ENCODE assay signal across 1 cellular context in the genomic region with DNA sequence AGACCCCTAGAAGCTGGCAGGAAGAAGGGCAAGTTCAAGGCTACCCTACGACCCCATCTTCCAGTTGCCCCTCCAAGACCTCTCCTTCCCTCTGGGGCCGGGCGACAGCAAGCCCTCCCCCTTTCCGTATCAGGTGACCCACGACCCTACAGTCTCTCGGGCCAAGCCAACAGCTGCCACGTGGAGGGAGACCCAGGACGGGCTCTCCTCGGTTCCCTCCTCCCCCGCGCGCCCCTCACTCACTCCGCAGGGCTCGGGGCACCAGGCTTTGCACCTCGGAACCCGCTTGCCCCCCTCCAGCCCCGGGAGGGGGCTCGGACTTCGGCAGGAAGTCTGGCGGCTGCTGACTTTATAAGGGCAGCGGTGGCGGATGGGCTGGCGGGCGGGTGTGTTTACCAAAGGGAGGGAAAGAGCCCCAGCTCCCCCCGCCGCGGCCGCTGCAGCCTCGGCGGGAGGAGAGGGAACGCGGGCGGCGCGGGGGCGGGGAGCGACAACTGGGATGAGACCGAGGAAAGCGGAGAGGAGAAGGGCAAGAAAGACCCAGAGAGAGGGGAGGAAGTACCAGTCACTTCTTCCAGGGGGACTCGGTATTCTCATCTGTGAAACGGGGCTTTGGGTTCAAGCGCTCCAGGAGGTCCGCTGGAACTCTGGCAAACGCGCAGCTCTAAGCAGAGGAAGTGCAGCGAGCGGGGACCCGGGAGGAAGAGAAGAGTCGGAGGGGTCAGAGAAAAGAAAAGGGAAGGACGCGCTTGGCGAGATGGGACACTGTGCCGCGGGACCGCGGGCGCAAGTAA.
TF ChIP-seq lines count a peak whose summit lies in the region.

No MANE protein-coding gene starts in this region.

TF ChIP-seq in HepG2, 621 proteins besides CTCF, POLR2A, EP300 and RAD21 (continued from another document and continues in another):
- TF ChIP-seq, protein P1, sequence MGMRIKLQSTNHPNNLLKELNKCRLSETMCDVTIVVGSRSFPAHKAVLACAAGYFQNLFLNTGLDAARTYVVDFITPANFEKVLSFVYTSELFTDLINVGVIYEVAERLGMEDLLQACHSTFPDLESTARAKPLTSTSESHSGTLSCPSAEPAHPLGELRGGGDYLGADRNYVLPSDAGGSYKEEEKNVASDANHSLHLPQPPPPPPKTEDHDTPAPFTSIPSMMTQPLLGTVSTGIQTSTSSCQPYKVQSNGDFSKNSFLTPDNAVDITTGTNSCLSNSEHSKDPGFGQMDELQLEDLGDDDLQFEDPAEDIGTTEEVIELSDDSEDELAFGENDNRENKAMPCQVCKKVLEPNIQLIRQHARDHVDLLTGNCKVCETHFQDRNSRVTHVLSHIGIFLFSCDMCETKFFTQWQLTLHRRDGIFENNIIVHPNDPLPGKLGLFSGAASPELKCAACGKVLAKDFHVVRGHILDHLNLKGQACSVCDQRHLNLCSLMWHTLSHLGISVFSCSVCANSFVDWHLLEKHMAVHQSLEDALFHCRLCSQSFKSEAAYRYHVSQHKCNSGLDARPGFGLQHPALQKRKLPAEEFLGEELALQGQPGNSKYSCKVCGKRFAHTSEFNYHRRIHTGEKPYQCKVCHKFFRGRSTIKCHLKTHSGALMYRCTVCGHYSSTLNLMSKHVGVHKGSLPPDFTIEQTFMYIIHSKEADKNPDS (CRISPR knock-in tag; IDR thresholded peaks at IDR 0.05), result peak; percentile 8; the same call in 1 of the 2 replicates
- TF ChIP-seq ZBTB7B (CRISPR knock-in tag; IDR thresholded peaks at IDR 0.05) (peak; percentile 63), HNRNPK (IDR thresholded peaks at IDR 0.05; ENCODE audit: low read depth, low read length, poor library complexity, severe bottlenecking) (peak; percentile 31), ZNF790 (CRISPR knock-in tag; IDR thresholded peaks at IDR 0.05; ENCODE audit: borderline replicate concordance) (no peak), SATB2 (CRISPR knock-in tag; IDR thresholded peaks at IDR 0.05) (no peak), TRIM24 (CRISPR knock-in tag; IDR thresholded peaks at IDR 0.05) (no peak), MTF1 (CRISPR knock-in tag; IDR thresholded peaks at IDR 0.05) (no peak), NR2C2 (CRISPR knock-in tag; IDR thresholded peaks at IDR 0.05; ENCODE audit: borderline replicate concordance) (no peak), CBX2 (IDR thresholded peaks at IDR 0.05; ENCODE audit: low read depth, low read length) (no peak), CBX2 (CRISPR knock-in tag; IDR thresholded peaks at IDR 0.05; ENCODE audit: low read depth) (no peak), ZNF335 (CRISPR knock-in tag; IDR thresholded peaks at IDR 0.05) (0 out of 2 replicates have a peak, but pooled peaks have one; percentile 69), ZFP1 (CRISPR knock-in tag; IDR thresholded peaks at IDR 0.05) (no peak), KDM6A (CRISPR knock-in tag; IDR thresholded peaks at IDR 0.05; ENCODE audit: low read depth) (no peak), TBX3 (IDR thresholded peaks at IDR 0.05; ENCODE audit: borderline replicate concordance) (no peak)
- TF ChIP-seq, protein P2, sequence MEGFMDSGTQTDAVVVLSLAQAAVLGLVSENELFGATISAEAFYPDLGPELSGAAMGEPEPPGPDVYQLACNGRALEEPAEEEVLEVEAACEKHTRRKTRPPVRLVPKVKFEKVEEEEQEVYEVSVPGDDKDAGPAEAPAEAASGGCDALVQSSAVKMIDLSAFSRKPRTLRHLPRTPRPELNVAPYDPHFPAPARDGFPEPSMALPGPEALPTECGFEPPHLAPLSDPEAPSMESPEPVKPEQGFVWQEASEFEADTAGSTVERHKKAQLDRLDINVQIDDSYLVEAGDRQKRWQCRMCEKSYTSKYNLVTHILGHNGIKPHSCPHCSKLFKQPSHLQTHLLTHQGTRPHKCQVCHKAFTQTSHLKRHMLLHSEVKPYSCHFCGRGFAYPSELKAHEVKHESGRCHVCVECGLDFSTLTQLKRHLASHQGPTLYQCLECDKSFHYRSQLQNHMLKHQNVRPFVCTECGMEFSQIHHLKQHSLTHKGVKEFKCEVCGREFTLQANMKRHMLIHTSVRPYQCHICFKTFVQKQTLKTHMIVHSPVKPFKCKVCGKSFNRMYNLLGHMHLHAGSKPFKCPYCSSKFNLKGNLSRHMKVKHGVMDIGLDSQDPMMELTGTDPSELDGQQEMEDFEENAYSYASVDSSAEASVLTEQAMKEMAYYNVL (CRISPR knock-in tag; IDR thresholded peaks at IDR 0.05; ENCODE audit: borderline replicate concordance), result peak; percentile 54; the same call in 1 of the 2 replicates
- TF ChIP-seq, protein P3, sequence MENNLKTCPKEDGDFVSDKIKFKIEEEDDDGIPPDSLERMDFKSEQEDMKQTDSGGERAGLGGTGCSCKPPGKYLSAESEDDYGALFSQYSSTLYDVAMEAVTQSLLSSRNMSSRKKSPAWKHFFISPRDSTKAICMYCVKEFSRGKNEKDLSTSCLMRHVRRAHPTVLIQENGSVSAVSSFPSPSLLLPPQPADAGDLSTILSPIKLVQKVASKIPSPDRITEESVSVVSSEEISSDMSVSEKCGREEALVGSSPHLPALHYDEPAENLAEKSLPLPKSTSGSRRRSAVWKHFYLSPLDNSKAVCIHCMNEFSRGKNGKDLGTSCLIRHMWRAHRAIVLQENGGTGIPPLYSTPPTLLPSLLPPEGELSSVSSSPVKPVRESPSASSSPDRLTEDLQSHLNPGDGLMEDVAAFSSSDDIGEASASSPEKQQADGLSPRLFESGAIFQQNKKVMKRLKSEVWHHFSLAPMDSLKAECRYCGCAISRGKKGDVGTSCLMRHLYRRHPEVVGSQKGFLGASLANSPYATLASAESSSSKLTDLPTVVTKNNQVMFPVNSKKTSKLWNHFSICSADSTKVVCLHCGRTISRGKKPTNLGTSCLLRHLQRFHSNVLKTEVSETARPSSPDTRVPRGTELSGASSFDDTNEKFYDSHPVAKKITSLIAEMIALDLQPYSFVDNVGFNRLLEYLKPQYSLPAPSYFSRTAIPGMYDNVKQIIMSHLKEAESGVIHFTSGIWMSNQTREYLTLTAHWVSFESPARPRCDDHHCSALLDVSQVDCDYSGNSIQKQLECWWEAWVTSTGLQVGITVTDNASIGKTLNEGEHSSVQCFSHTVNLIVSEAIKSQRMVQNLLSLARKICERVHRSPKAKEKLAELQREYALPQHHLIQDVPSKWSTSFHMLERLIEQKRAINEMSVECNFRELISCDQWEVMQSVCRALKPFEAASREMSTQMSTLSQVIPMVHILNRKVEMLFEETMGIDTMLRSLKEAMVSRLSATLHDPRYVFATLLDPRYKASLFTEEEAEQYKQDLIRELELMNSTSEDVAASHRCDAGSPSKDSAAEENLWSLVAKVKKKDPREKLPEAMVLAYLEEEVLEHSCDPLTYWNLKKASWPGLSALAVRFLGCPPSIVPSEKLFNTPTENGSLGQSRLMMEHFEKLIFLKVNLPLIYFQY (CRISPR knock-in tag; IDR thresholded peaks at IDR 0.05; ENCODE audit: borderline replicate concordance), result 0 out of 2 replicates have a peak, but pooled peaks have one; percentile 41
- TF ChIP-seq, protein P4, sequence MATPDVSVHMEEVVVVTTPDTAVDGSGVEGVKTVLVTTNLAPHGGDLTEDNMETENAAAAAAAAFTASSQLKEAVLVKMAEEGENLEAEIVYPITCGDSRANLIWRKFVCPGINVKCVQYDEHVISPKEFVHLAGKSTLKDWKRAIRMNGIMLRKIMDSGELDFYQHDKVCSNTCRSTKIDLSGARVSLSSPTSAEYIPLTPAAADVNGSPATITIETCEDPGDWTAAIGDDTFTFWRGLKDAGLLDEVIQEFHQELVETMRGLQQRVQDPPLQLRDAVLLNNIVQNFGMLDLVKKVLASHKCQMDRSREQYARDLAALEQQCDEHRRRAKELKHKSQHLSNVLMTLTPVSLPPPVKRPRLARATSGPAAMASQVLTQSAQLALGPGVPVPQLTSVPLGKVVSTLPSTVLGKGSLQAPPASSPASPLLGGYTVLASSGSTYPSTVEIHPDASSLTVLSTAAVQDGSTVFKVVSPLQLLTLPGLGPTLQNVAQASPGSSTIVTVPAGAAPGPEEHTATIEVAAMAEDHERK (CRISPR knock-in tag; IDR thresholded peaks at IDR 0.05; ENCODE audit: low read depth), result no peak
- TF ChIP-seq, protein P5, sequence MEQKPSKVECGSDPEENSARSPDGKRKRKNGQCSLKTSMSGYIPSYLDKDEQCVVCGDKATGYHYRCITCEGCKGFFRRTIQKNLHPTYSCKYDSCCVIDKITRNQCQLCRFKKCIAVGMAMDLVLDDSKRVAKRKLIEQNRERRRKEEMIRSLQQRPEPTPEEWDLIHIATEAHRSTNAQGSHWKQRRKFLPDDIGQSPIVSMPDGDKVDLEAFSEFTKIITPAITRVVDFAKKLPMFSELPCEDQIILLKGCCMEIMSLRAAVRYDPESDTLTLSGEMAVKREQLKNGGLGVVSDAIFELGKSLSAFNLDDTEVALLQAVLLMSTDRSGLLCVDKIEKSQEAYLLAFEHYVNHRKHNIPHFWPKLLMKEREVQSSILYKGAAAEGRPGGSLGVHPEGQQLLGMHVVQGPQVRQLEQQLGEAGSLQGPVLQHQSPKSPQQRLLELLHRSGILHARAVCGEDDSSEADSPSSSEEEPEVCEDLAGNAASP (CRISPR knock-in tag; IDR thresholded peaks at IDR 0.05; ENCODE audit: borderline replicate concordance), result 0 out of 2 replicates have a peak, but pooled peaks have one; percentile 5
- TF ChIP-seq, protein P6, sequence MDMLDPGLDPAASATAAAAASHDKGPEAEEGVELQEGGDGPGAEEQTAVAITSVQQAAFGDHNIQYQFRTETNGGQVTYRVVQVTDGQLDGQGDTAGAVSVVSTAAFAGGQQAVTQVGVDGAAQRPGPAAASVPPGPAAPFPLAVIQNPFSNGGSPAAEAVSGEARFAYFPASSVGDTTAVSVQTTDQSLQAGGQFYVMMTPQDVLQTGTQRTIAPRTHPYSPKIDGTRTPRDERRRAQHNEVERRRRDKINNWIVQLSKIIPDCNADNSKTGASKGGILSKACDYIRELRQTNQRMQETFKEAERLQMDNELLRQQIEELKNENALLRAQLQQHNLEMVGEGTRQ (IDR thresholded peaks at IDR 0.05; ENCODE audit: low read depth, low read length), result no peak
- TF ChIP-seq, protein P6 (CRISPR knock-in tag; IDR thresholded peaks at IDR 0.05; ENCODE audit: borderline replicate concordance), result peak; percentile 44
- TF ChIP-seq, protein P7, sequence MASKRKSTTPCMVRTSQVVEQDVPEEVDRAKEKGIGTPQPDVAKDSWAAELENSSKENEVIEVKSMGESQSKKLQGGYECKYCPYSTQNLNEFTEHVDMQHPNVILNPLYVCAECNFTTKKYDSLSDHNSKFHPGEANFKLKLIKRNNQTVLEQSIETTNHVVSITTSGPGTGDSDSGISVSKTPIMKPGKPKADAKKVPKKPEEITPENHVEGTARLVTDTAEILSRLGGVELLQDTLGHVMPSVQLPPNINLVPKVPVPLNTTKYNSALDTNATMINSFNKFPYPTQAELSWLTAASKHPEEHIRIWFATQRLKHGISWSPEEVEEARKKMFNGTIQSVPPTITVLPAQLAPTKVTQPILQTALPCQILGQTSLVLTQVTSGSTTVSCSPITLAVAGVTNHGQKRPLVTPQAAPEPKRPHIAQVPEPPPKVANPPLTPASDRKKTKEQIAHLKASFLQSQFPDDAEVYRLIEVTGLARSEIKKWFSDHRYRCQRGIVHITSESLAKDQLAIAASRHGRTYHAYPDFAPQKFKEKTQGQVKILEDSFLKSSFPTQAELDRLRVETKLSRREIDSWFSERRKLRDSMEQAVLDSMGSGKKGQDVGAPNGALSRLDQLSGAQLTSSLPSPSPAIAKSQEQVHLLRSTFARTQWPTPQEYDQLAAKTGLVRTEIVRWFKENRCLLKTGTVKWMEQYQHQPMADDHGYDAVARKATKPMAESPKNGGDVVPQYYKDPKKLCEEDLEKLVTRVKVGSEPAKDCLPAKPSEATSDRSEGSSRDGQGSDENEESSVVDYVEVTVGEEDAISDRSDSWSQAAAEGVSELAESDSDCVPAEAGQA (IDR thresholded peaks at IDR 0.05; ENCODE audit: low read depth), result no peak
- TF ChIP-seq, protein P7 (CRISPR knock-in tag; IDR thresholded peaks at IDR 0.05; ENCODE audit: borderline replicate concordance), result no peak
